In the genomic region with DNA sequence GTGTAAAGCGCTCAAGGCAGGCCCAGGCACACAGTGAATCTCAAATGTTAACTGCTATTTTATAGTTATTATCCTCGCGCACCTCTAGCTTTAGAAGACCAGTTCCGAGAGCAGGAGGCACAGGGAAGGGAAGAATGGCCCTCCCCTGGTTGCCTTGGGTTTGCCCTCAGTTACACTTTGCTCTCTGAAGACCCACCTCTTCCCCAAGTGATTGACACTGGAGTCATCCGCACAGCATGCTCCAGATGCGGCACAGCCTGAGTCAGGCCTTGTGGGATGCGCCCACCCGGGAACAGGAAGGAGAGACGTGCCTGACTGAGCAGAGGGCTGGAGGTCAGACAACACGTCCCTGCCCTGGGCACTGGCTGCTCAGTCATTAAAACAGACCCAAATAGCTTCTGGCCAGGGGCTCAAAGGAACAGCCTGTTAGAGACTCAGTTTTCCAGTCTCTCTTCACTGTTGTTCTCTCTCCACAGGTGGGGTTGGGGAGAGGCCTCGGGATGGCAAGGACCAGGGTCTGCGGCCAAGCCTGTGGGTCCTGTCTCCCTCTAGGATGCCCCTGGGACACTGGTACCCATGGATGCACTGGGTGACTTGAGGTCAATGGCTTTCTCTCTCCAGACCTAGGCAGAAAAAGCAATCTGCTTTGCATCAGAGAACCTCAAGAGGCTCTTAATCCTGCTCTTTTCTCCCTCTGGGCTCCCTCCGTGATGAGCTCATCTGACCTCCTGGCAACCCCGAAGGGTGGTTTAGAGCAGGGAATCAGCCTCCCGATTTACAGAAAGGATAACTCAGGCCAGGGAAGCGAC, we compare ENCODE assay signal across 8 cellular contexts. TPM values are rescaled to one million over a fixed set of nuclear protein-coding genes. Genes with fewer than 3 reads are reported as not detected.
A peak's percentile ranks its signal among the peaks of the same experiment; 100 is the strongest.
DNase-seq lines count a peak whose midpoint lies in the region; ATAC-seq and TF ChIP-seq lines count a peak whose summit lies in the region.

No MANE protein-coding gene starts in this region.

- peak overlapping the region; percentile 45; the same call in 1 of the 2 replicates for H2AFZ ChIP-seq in OCI-LY7 (ENCODE audit: low read length)
- no peak overlapping the region for H2AFZ ChIP-seq in neuron (ENCODE audit: low read depth, low read length)

- H3K4me1 ChIP-seq in OCI-LY7 (ENCODE audit: insufficient read depth, low read length, poor library complexity, severe bottlenecking) (peaks cover 34% of the 10 kb centered on the region), neuron (ENCODE audit: insufficient read depth, low read length) (peaks cover 31% of the 10 kb centered on the region)

- intact Hi-C loops in OCI-LY7 (cut with micrococcal nuclease; ENCODE audit: unreplicated experiment): loop anchor here (2.0 kb wide), 1 partner anchor 58 kb away; no protein-coding TSS in a partner anchor

- ATAC-seq in HG02884 (IDR thresholded peaks at IDR 0.05; ENCODE audit: unreplicated experiment) (no peak), HG02970 (IDR thresholded peaks at IDR 0.05; ENCODE audit: low FRiP score, unreplicated experiment) (no peak)

- CTCF ChIA-PET in OCI-LY7 (lab: Charles Lee; ENCODE audit: unreplicated experiment): interaction anchor here (0.5 kb wide), 1 partner anchor 63 kb away, joined by 4 read pairs; no protein-coding TSS in a partner anchor

- H3K4me2 ChIP-seq in OCI-LY7 (ENCODE audit: low read length): peak overlapping the region; percentile 23; the same call in 1 of the 2 replicates

- POLR2A ChIA-PET in OCI-LY7 (lab: Charles Lee): interaction anchor here (0.6 to 0.9 kb wide), 3 partner anchors 10 to 437 kb away, joined by 3 to 4 read pairs (median 3); no protein-coding TSS in a partner anchor

- H3K4me3 ChIP-seq in OCI-LY7 (ENCODE audit: low read depth, low read length, poor library complexity, severe bottlenecking) (no peak overlapping the region), epithelial cell of esophagus (ENCODE audit: low read length) (no peak overlapping the region), neuron (ENCODE audit: low read length) (peak overlapping the region; percentile 47)

- no peaks in the 10 kb centered on the region for H4K20me1 ChIP-seq in OCI-LY7 (ENCODE audit: insufficient read depth, low read length)

- DNase-seq in HPDE6-E6E7 (ENCODE audit: extremely low spot score): peak; percentile 68
- DNase-seq in OCI-LY7 (ENCODE audit: low spot score): no peak
- peak; percentile 72 for DNase-seq in epithelial cell of esophagus (ENCODE audit: low read depth)
- no peak for DNase-seq in inferior parietal cortex (ENCODE audit: extremely low spot score)
- no peak for DNase-seq in midbrain (lab: John Stamatoyannopoulos, UW)

- H3K9me2 ChIP-seq in OCI-LY7 (ENCODE audit: insufficient read depth, low read length): no peaks in the 10 kb centered on the region

- TF ChIP-seq CTCF in OCI-LY7 (conservative IDR thresholded peaks at IDR 0.05; ENCODE audit: low read length) (no peak), epithelial cell of esophagus (IDR thresholded peaks at IDR 0.05; ENCODE audit: insufficient read depth, low read depth, low read length, missing control alignments) (no peak)

- H3K9me3 ChIP-seq in OCI-LY7 (ENCODE audit: low read length) (no peaks in the 10 kb centered on the region), neuron (ENCODE audit: low read length) (no peaks in the 10 kb centered on the region)

- no TSS peak for BruUV-seq in OCI-LY7 (replicated peaks; lab: Mats Ljungman, UMichigan)

- no peaks in the 10 kb centered on the region for H3K79me2 ChIP-seq in OCI-LY7 (ENCODE audit: insufficient read depth, low read depth, low read length)

- no peaks in the 10 kb centered on the region for H3K27me3 ChIP-seq in neuron (ENCODE audit: insufficient read depth, low read length)

- no peak overlapping the region for H3K27ac ChIP-seq in OCI-LY7 (ENCODE audit: low read depth, low read length, poor library complexity, severe bottlenecking)

- H3K36me3 ChIP-seq in OCI-LY7 (ENCODE audit: insufficient read depth, low read length) (peaks cover 24% of the 10 kb centered on the region), neuron (ENCODE audit: insufficient read depth, low read length) (peaks cover 16% of the 10 kb centered on the region)

RNA-seq across cellular contexts. Expression of gene MLXIP, which starts 13.6 kb away (rescaled TPM):
- total RNA-seq in OCI-LY7 (2014; rRNA removed; shearing (Covaris generic)): 18.6 and 27.5 TPM in 2 replicates
- 44.7 and 59.9 TPM in 2 replicates for total RNA-seq in OCI-LY7 (2022)

RNA-seq across cellular contexts. Expression of gene BCL7A, which starts 43.3 kb away (rescaled TPM):
- 66.2 and 76.2 TPM in 2 replicates for total RNA-seq in OCI-LY7 (2014; rRNA removed; shearing (Covaris generic))
- total RNA-seq in OCI-LY7 (2022): 84.7 and 100 TPM in 2 replicates

Comparison
In these comparisons a context has a peak if more than half of its experiments do, and no peak if none do; other contexts are left out.
1. DNase-seq: peak in HPDE6-E6E7 (single experiment) and epithelial cell of esophagus (single experiment); none in OCI-LY7 (single experiment), inferior parietal cortex (single experiment) and midbrain (single experiment).